10 cellular contexts compared by ENCODE assay signal in the genomic region with DNA sequence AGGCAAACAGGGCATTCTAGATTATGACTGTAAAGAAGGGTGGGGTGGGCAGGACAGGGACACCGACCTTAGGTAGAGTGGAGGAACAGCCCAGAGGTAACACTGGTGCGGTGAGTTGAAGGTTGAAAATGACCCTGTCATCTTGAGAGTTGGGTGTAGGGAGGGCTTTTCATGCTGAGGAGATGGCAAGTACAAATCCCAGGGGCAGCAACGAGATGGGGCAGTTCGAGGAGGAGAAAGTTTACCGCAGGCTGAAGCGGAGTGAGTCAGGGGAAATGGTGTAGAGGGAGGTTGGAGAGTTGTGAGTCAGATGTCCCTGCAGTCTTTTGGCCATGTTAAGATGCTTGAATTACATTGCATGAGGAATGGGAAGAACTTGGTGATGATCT.
DNase-seq lines count a peak whose midpoint lies in the region; ATAC-seq and TF ChIP-seq lines count a peak whose summit lies in the region.
"Had no signal": no experiment of that assay in that cellular context is flagged by ENCODE, and none has a peak within 500 bp of the region (broad histone marks: within the 10 kb centered on the region; RNA-seq: fewer than 3 reads in every experiment).

No MANE protein-coding gene starts in this region.

- WGBS in esophagus muscularis mucosa: 89% methylated on average over 6 of the region's 6 CpGs

- no peaks in the 10 kb centered on the region for H3K4me1 ChIP-seq in esophagus muscularis mucosa

- H3K27ac ChIP-seq in esophagus muscularis mucosa (replicated peaks in 1 of 4): no peak overlapping the region

- peak; percentile 94 for DNase-seq in HT1080 (ENCODE audit: low read depth)
- peak; percentile 90 for DNase-seq in astrocyte of the spinal cord (ENCODE audit: low read depth, low spot score)
- DNase-seq in non-pigmented ciliary epithelial cell (ENCODE audit: low read depth): peak; percentile 85
- DNase-seq in sciatic nerve (ENCODE audit: low spot score): no peak
- no peak for DNase-seq in kidney glomerular epithelial cell (lab: John Stamatoyannopoulos, UW)
- no peak for DNase-seq in esophagus muscularis mucosa (ENCODE audit: extremely low spot score)
- DNase-seq: OCI-M1 had no signal

- TF ChIP-seq EP300 in esophagus muscularis mucosa (IDR thresholded peaks at IDR 0.05): no peak

- in situ Hi-C loops in astrocyte of the spinal cord (cut with HindIII; ENCODE audit: low sequenced_read_pairs): no loop called here

- peaks cover 0 to 5% (median 0%) of the 10 kb centered on the region in 4 donors for H3K9me3 ChIP-seq in esophagus muscularis mucosa

- no peaks in the 10 kb centered on the region for H3K27me3 ChIP-seq in esophagus muscularis mucosa

- TF ChIP-seq CTCF in astrocyte of the spinal cord (IDR thresholded peaks at IDR 0.05; ENCODE audit: low read depth, low read length) (no peak), esophagus muscularis mucosa (IDR thresholded peaks at IDR 0.05) (no peak)

- no peak for TF ChIP-seq POLR2A in esophagus muscularis mucosa (IDR thresholded peaks at IDR 0.05; ENCODE audit: low read depth)

- intact Hi-C loops in sciatic nerve (cut with DNase I): no loop called here
- intact Hi-C loops in esophagus muscularis mucosa (cut with DNase I): no loop called here

- H3K36me3 ChIP-seq in esophagus muscularis mucosa: peaks cover 0 to 20% (median 13%) of the 10 kb centered on the region in 4 donors

- H3K4me3 ChIP-seq in astrocyte of the spinal cord (ENCODE audit: low read depth, low read length): no peak overlapping the region
- no peak overlapping the region for H3K4me3 ChIP-seq in esophagus muscularis mucosa

- ATAC-seq in GM18502 (IDR thresholded peaks at IDR 0.05; ENCODE audit: poor library complexity, unreplicated experiment) (peak; percentile 39), sciatic nerve (no peak), GM21526 (IDR thresholded peaks at IDR 0.05; ENCODE audit: low FRiP score, unreplicated experiment) (no peak)
- ATAC-seq: left lobe of liver had no signal

Comparison
In these comparisons a context has a peak if more than half of its experiments do, and no peak if none do; other contexts are left out.
1. DNase-seq: peak in HT1080 (single experiment), astrocyte of the spinal cord (single experiment) and non-pigmented ciliary epithelial cell (single experiment); none in sciatic nerve (single experiment), kidney glomerular epithelial cell (single experiment) and esophagus muscularis mucosa (single experiment).